In genomic region chr15:74835312-74835823, GRCh38 we compare ENCODE assay signal across 8 cellular contexts. TPM values are rescaled to one million over a fixed set of nuclear protein-coding genes. Genes with fewer than 3 reads are reported as not detected.
DNase-seq lines count a peak whose midpoint lies in the region; ATAC-seq and TF ChIP-seq lines count a peak whose summit lies in the region.

No MANE protein-coding gene starts in this region.

- H3K36me3 ChIP-seq in osteoblast (ENCODE audit: insufficient read depth, low read length), result peaks cover 3% of the 10 kb centered on the region

- H3K36me3 Mint-ChIP-seq in stimulated activated memory B cell treated with anti-CD40 and anti-IgM and Interleukin-4, amounts not matched to agents 10 μg/mL and 1 μg/mL and 100 μg/mL, for 72 hours, result peaks cover 32% of the 10 kb centered on the region

- H3K4me2 ChIP-seq in osteoblast (ENCODE audit: insufficient read depth, low read length), result no peak overlapping the region

- peak in 4 of 6 experiments; percentile 12 to 24 (median 19) for DNase-seq in stimulated activated naive CD4-positive, alpha-beta T cell (lab: John Stamatoyannopoulos, UW)
- DNase-seq in stimulated activated naive CD4-positive, alpha-beta T cell treated with Interleukin-2 at 50 U/mL for 16 hours (lab: John Stamatoyannopoulos, UW), result no peak
- DNase-seq in NCI-H69 (lab: John Stamatoyannopoulos, UW) (peak; percentile 57), activated T-cell treated with anti-CD3 and anti-CD28 coated beads for 4 hours (peak; percentile 29), fibroblast of peridontal ligament (ENCODE audit: extremely low read depth) (peak; percentile 42), osteoblast (ENCODE audit: insufficient read length, low spot score, missing footprints) (peak; percentile 99)

- no peak overlapping the region for H3K27ac ChIP-seq in osteoblast (ENCODE audit: low read depth, low read length)

- no peak for ATAC-seq in GM19467 (IDR thresholded peaks at IDR 0.05; ENCODE audit: unreplicated experiment)
- no peak for ATAC-seq in stimulated activated memory B cell treated with anti-CD40 and anti-IgM and Interleukin-4, amounts not matched to agents 10 μg/mL and 1 μg/mL and 100 μg/mL, for 72 hours

- no peaks in the 10 kb centered on the region for H3K9me3 ChIP-seq in osteoblast (ENCODE audit: low read depth, low read length)

- no peaks in the 10 kb centered on the region for H3K4me1 ChIP-seq in osteoblast (ENCODE audit: insufficient read depth, low read length)

- peaks cover 5% of the 10 kb centered on the region for H4K20me1 ChIP-seq in osteoblast (ENCODE audit: insufficient read depth, low read length)

- no peak overlapping the region for H3K4me3 Mint-ChIP-seq in stimulated activated memory B cell treated with anti-CD40 and anti-IgM and Interleukin-4, amounts not matched to agents 10 μg/mL and 1 μg/mL and 100 μg/mL, for 72 hours

- H3K4me3 ChIP-seq in osteoblast (ENCODE audit: insufficient read depth, low read length), result no peak overlapping the region

- no peak overlapping the region for H3K27ac Mint-ChIP-seq in stimulated activated memory B cell treated with anti-CD40 and anti-IgM and Interleukin-4, amounts not matched to agents 10 μg/mL and 1 μg/mL and 100 μg/mL, for 72 hours

- H3K27me3 Mint-ChIP-seq in stimulated activated memory B cell treated with anti-CD40 and anti-IgM and Interleukin-4, amounts not matched to agents 10 μg/mL and 1 μg/mL and 100 μg/mL, for 72 hours, result no peaks in the 10 kb centered on the region

- H3K79me2 ChIP-seq in osteoblast (ENCODE audit: insufficient read depth, low read length), result no peaks in the 10 kb centered on the region

- no peaks in the 10 kb centered on the region for H3K27me3 ChIP-seq in osteoblast (ENCODE audit: insufficient read depth, low read length)

- TF ChIP-seq CTCF in osteoblast (IDR thresholded peaks at IDR 0.05; ENCODE audit: extremely low read depth, low read depth, low read length), result peak; percentile 86

- H3K4me1 Mint-ChIP-seq in stimulated activated memory B cell treated with anti-CD40 and anti-IgM and Interleukin-4, amounts not matched to agents 10 μg/mL and 1 μg/mL and 100 μg/mL, for 72 hours, result peaks cover 25% of the 10 kb centered on the region

- no peak overlapping the region for H2AFZ ChIP-seq in osteoblast (ENCODE audit: low read length)

- no peaks in the 10 kb centered on the region for H3K9me3 Mint-ChIP-seq in stimulated activated memory B cell treated with anti-CD40 and anti-IgM and Interleukin-4, amounts not matched to agents 10 μg/mL and 1 μg/mL and 100 μg/mL, for 72 hours

RNA-seq across cellular contexts. Expression of gene ULK3, which starts 7.6 kb away (rescaled TPM):
- 19.4 and 21.4 TPM in 2 replicates for total RNA-seq in osteoblast

RNA-seq across cellular contexts. Expression of gene CPLX3, which starts 8.9 kb away (rescaled TPM):
- total RNA-seq in osteoblast, result not detected in 2 replicates

RNA-seq across cellular contexts. Expression of gene LMAN1L, which starts 22.7 kb away (rescaled TPM):
- under 0.01 TPM in 1 of 2 replicates, not detected in the other for total RNA-seq in osteoblast

RNA-seq across cellular contexts. Expression of gene SCAMP2, which starts 37.8 kb away (rescaled TPM):
- total RNA-seq in osteoblast, result 23.9 and 28.3 TPM in 2 replicates

RNA-seq across cellular contexts. Expression of gene CSK, which starts 53.5 kb away (rescaled TPM):
- total RNA-seq in osteoblast, result 30.6 and 31.5 TPM in 2 replicates
